Comparison of ENCODE assay signal across 18 cellular contexts in genomic region chr4:159278399-159278798, GRCh38.
A peak's percentile ranks its signal among the peaks of the same experiment; 100 is the strongest.
DNase-seq lines count a peak whose midpoint lies in the region; ATAC-seq and TF ChIP-seq lines count a peak whose summit lies in the region.
"Had no signal": no experiment of that assay in that cellular context is flagged by ENCODE, and none has a peak within 500 bp of the region (broad histone marks: within the 10 kb centered on the region; RNA-seq: fewer than 3 reads in every experiment).

No MANE protein-coding gene starts in this region.

- POLR2A ChIA-PET in CD8-positive, alpha-beta memory T cell (lab: Charles Lee) = no interaction called here

- H3K4me1 ChIP-seq in lower lobe of right lung = peaks cover 14% of the 10 kb centered on the region
- H3K4me1 ChIP-seq in CD8-positive, alpha-beta memory T cell (ENCODE audit: insufficient read depth, low read length) = no peaks in the 10 kb centered on the region
- H3K4me1 ChIP-seq: BLaER1 had no signal

- H3K27me3 Mint-ChIP-seq in CD8-positive, alpha-beta memory T cell = no peaks in the 10 kb centered on the region
- no peaks in the 10 kb centered on the region for H3K27me3 Mint-ChIP-seq in activated T-helper 2 cell treated with anti-CD3 and anti-CD28 coated beads, Interferon-gamma antibody, Interleukin-2, Interleukin-4, amounts not matched to agents 10 μg/mL and 5 μg/mL and 100 μg/mL, durations not matched to agents 14 hours and 24 hours and 36 hours (ENCODE audit: low read depth)

- H3K27me3 ChIP-seq in lower lobe of right lung (ENCODE audit: low read depth) = no peaks in the 10 kb centered on the region
- no peaks in the 10 kb centered on the region for H3K27me3 ChIP-seq in CD8-positive, alpha-beta memory T cell (ENCODE audit: insufficient read depth, low read length, poor library complexity, severe bottlenecking)
- H3K27me3 ChIP-seq: BLaER1 had no signal

- H3K9me3 ChIP-seq in lower lobe of right lung = no peaks in the 10 kb centered on the region
- H3K9me3 ChIP-seq in CD8-positive, alpha-beta memory T cell (ENCODE audit: low read length) = no peaks in the 10 kb centered on the region
- H3K9me3 ChIP-seq: BLaER1 had no signal

- no peaks in the 10 kb centered on the region for H3K36me3 ChIP-seq in lower lobe of right lung
- H3K36me3 ChIP-seq in CD8-positive, alpha-beta memory T cell (ENCODE audit: insufficient read depth, low read length) = no peaks in the 10 kb centered on the region
- H3K36me3 ChIP-seq: WERI-Rb-1 had no signal

- H3K27ac Mint-ChIP-seq in CD8-positive, alpha-beta memory T cell = no peak overlapping the region
- H3K27ac Mint-ChIP-seq in activated T-helper 2 cell treated with anti-CD3 and anti-CD28 coated beads, Interferon-gamma antibody, Interleukin-2, Interleukin-4, amounts not matched to agents 10 μg/mL and 5 μg/mL and 100 μg/mL, durations not matched to agents 14 hours and 24 hours and 36 hours = no peak overlapping the region
- H3K27ac Mint-ChIP-seq: activated naive CD4-positive, alpha-beta T cell treated with anti-CD3 and anti-CD28 coated beads for 36 hours had no signal

- ATAC-seq in GM18868 (IDR thresholded peaks at IDR 0.05; ENCODE audit: unreplicated experiment) = peak; percentile 43
- ATAC-seq in HG03175 (IDR thresholded peaks at IDR 0.05; ENCODE audit: unreplicated experiment) = peak; percentile 52
- peak; percentile 34 to 45 for ATAC-seq in lower lobe of right lung
- ATAC-seq in GM21825 (IDR thresholded peaks at IDR 0.05; ENCODE audit: unreplicated experiment) = no peak
- ATAC-seq: left colon, sciatic nerve, SK-N-SH treated with all-trans-retinoic acid at 6 μM for 48 hours had no signal

- H3K4me3 ChIP-seq in choroid plexus epithelial cell (ENCODE audit: low read depth, low read length) = no peak overlapping the region
- no peak overlapping the region for H3K4me3 ChIP-seq in lower lobe of right lung
- no peak overlapping the region for H3K4me3 ChIP-seq in CD8-positive, alpha-beta memory T cell (ENCODE audit: low read length)
- H3K4me3 ChIP-seq: BLaER1 had no signal

- CTCF ChIA-PET in CD8-positive, alpha-beta memory T cell (lab: Charles Lee) = no interaction called here

- peak; percentile 83 for DNase-seq in choroid plexus epithelial cell (ENCODE audit: low read depth)
- DNase-seq in lower lobe of right lung = no peak
- DNase-seq in CD8-positive, alpha-beta memory T cell = no peak
- DNase-seq in DMS79 (lab: John Stamatoyannopoulos, UW) = no peak
- no peak for DNase-seq in activated T-helper 2 cell treated with anti-CD3 and anti-CD28 coated beads, Interferon-gamma antibody, Interleukin-2, Interleukin-4, amounts not matched to agents 10 μg/mL and 5 μg/mL and 100 μg/mL, durations not matched to agents 14 hours and 24 hours and 36 hours (ENCODE audit: low spot score)
- DNase-seq: activated naive CD4-positive, alpha-beta T cell treated with anti-CD3 and anti-CD28 coated beads for 36 hours; central memory CD4-positive, alpha-beta T cell; DND-41; nephron progenitor cell; stimulated activated CD4-positive, alpha-beta T cell treated with anti-CD3 and anti-CD28 coated beads, Interleukin-4, amount 100 ng/mL, for 24 hours; WERI-Rb-1 had no signal

- no peak overlapping the region for H3K27ac ChIP-seq in lower lobe of right lung
- no peak overlapping the region for H3K27ac ChIP-seq in CD8-positive, alpha-beta memory T cell (ENCODE audit: low read depth, low read length)
- H3K27ac ChIP-seq: BLaER1, WERI-Rb-1 had no signal

- peaks cover 6 to 16% (median 12%) of the 10 kb centered on the region in 3 donors for H3K36me3 Mint-ChIP-seq in CD8-positive, alpha-beta memory T cell
- no peaks in the 10 kb centered on the region for H3K36me3 Mint-ChIP-seq in activated T-helper 2 cell treated with anti-CD3 and anti-CD28 coated beads, Interferon-gamma antibody, Interleukin-2, Interleukin-4, amounts not matched to agents 10 μg/mL and 5 μg/mL and 100 μg/mL, durations not matched to agents 14 hours and 24 hours and 36 hours (ENCODE audit: low read depth)

- no peak for TF ChIP-seq CTCF in choroid plexus epithelial cell (conservative IDR thresholded peaks at IDR 0.05; ENCODE audit: low read depth, low read length)
- no peak for TF ChIP-seq CTCF in lower lobe of right lung (IDR thresholded peaks at IDR 0.05)

- no peak overlapping the region for H3K4me3 Mint-ChIP-seq in CD8-positive, alpha-beta memory T cell
- H3K4me3 Mint-ChIP-seq in activated T-helper 2 cell treated with anti-CD3 and anti-CD28 coated beads, Interferon-gamma antibody, Interleukin-2, Interleukin-4, amounts not matched to agents 10 μg/mL and 5 μg/mL and 100 μg/mL, durations not matched to agents 14 hours and 24 hours and 36 hours (ENCODE audit: low read depth) = no peak overlapping the region
- H3K4me3 Mint-ChIP-seq: activated naive CD4-positive, alpha-beta T cell treated with anti-CD3 and anti-CD28 coated beads for 36 hours; nephron progenitor cell had no signal

- peaks cover 0 to 4% (median 0%) of the 10 kb centered on the region in 5 donors for H3K9me3 Mint-ChIP-seq in CD8-positive, alpha-beta memory T cell
- H3K9me3 Mint-ChIP-seq in activated T-helper 2 cell treated with anti-CD3 and anti-CD28 coated beads, Interferon-gamma antibody, Interleukin-2, Interleukin-4, amounts not matched to agents 10 μg/mL and 5 μg/mL and 100 μg/mL, durations not matched to agents 14 hours and 24 hours and 36 hours = no peaks in the 10 kb centered on the region

- peaks cover 0 to under 1% (median 0%) of the 10 kb centered on the region in 3 donors for H3K4me1 Mint-ChIP-seq in CD8-positive, alpha-beta memory T cell
- H3K4me1 Mint-ChIP-seq in activated T-helper 2 cell treated with anti-CD3 and anti-CD28 coated beads, Interferon-gamma antibody, Interleukin-2, Interleukin-4, amounts not matched to agents 10 μg/mL and 5 μg/mL and 100 μg/mL, durations not matched to agents 14 hours and 24 hours and 36 hours (ENCODE audit: low read depth) = no peaks in the 10 kb centered on the region

- intact Hi-C loops in lower lobe of right lung (cut with DNase I) = no loop called here
- intact Hi-C loops in activated T-helper 2 cell treated with anti-CD3 and anti-CD28 coated beads, Interferon-gamma antibody, Interleukin-2, Interleukin-4, amounts not matched to agents 10 μg/mL and 5 μg/mL and 100 μg/mL, durations not matched to agents 14 hours and 24 hours and 36 hours (cut with micrococcal nuclease) = no loop called here
